ENCODE assay signal across 16 cellular contexts in the genomic region with DNA sequence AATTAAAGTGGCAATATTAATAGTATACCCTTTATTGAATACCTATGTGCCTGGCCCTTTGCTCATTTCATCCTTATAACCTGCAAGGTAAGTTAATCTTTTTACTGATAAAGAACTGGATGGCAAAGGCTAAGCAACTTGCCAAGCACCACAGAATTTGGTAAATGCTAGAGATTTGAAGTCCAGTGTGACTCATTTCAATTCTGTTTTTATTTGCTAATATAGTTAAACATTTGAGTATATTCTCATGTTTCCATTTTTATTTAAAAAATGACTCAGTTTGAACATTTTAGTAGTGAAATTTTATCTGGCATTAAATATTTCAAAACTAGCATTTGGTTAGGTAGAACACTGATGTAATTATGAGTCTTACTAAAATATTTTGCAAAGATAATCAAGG. TPM values are rescaled to one million over a fixed set of nuclear protein-coding genes. Genes with fewer than 3 reads are reported as not detected.
DNase-seq lines count a peak whose midpoint lies in the region; ATAC-seq, FAIRE-seq and TF ChIP-seq lines count a peak whose summit lies in the region.
"Had no signal": no experiment of that assay in that cellular context is flagged by ENCODE, and none has a peak within 500 bp of the region (broad histone marks: within the 10 kb centered on the region; RNA-seq: fewer than 3 reads in every experiment).

No MANE protein-coding gene starts in this region.

- H3K4me2 ChIP-seq in GM23248 (ENCODE audit: unreplicated experiment) (no peak overlapping the region), mesendoderm (ENCODE audit: low read length) (no peak overlapping the region)
- H3K4me2 ChIP-seq: BLaER1 had no signal

- H2BK5ac ChIP-seq in mesendoderm (ENCODE audit: low read length): no peak overlapping the region

- ATAC-seq in psoas muscle (no peak), GM19467 (IDR thresholded peaks at IDR 0.05; ENCODE audit: unreplicated experiment) (no peak)

- H3K4me3 ChIP-seq in ACC112 (ENCODE audit: low read depth, low read length) (no peak overlapping the region), GM23248 (no peak overlapping the region), adipocyte (ENCODE audit: low read length) (no peak overlapping the region), psoas muscle (no peak overlapping the region), mesendoderm (ENCODE audit: low read length) (no peak overlapping the region)
- H3K4me3 ChIP-seq: BLaER1 had no signal

- H3K27ac ChIP-seq in ACC112 (ENCODE audit: low read depth, low read length) (peak overlapping the region; percentile 54), GM23248 (no peak overlapping the region), psoas muscle (peak overlapping the region; percentile 5), mesendoderm (ENCODE audit: low read depth, low read length) (no peak overlapping the region)
- H3K27ac ChIP-seq: BLaER1 had no signal

- no peak overlapping the region for H3K56ac ChIP-seq in mesendoderm (ENCODE audit: low read length)

- H4K20me1 ChIP-seq in GM23248 (ENCODE audit: insufficient read depth): no peaks in the 10 kb centered on the region

- H3K9ac ChIP-seq in GM23248 (no peak overlapping the region), adipocyte (ENCODE audit: low read length) (no peak overlapping the region), mesendoderm (ENCODE audit: low read length) (no peak overlapping the region)
- H3K9ac ChIP-seq: BLaER1 had no signal

- peaks cover 22% of the 10 kb centered on the region for H3F3A ChIP-seq in GM23248 (ENCODE audit: insufficient read depth)

- H2BK120ac ChIP-seq in mesendoderm (ENCODE audit: low read depth, low read length): no peak overlapping the region

- H3K9me3 ChIP-seq in GM23248 (ENCODE audit: low read depth) (no peaks in the 10 kb centered on the region), adipocyte (ENCODE audit: control insufficient read depth, low read length) (no peaks in the 10 kb centered on the region), psoas muscle (no peaks in the 10 kb centered on the region)
- H3K9me3 ChIP-seq: BLaER1, Caco-2 had no signal

- H2BK15ac ChIP-seq in mesendoderm (replicated peaks; ENCODE audit: low read depth): no peak overlapping the region

- H2AFZ ChIP-seq in ACC112 (ENCODE audit: low read length, unreplicated experiment) (no peak overlapping the region), GM23248 (no peak overlapping the region)

- FAIRE-seq in GM19239 (lab: Jason Lieb, UNC): no peak

- no peak overlapping the region for H2AK5ac ChIP-seq in mesendoderm (ENCODE audit: low read length)

- H3K27me3 ChIP-seq in ACC112 (ENCODE audit: insufficient read depth, low read length): no peaks in the 10 kb centered on the region
- H3K27me3 ChIP-seq in GM23248 (replicated peaks; ENCODE audit: insufficient read depth): no peaks in the 10 kb centered on the region
- H3K27me3 ChIP-seq in adipocyte (replicated peaks; ENCODE audit: control insufficient read depth, insufficient read depth, low read length): no peaks in the 10 kb centered on the region
- no peaks in the 10 kb centered on the region for H3K27me3 ChIP-seq in psoas muscle (ENCODE audit: insufficient read depth in 3 of 3, low read length in 2 of 3)
- H3K27me3 ChIP-seq in mesendoderm (ENCODE audit: insufficient read depth, low read length, poor library complexity): no peaks in the 10 kb centered on the region
- H3K27me3 ChIP-seq: BLaER1 had no signal

- no peak overlapping the region for H4K8ac ChIP-seq in mesendoderm (ENCODE audit: low read depth, low read length)

- DNase-seq in GM23248 (peak; percentile 23), adipocyte (ENCODE audit: low read depth) (peak; percentile 40), psoas muscle (no peak), GM19240 (ENCODE audit: insufficient read length, low spot score) (no peak), GM19239 (ENCODE audit: insufficient read length, low spot score) (no peak), mesendoderm (no peak)
- DNase-seq: AML-193; Caco-2; CD8-positive, alpha-beta memory T cell; DMS53; GDM1; H7; KBM-7 had no signal

- H3K79me2 ChIP-seq in ACC112 (ENCODE audit: control insufficient read depth, insufficient read depth, low read length, unreplicated experiment) (peaks cover 43% of the 10 kb centered on the region), GM23248 (ENCODE audit: insufficient read depth) (peaks cover 95% of the 10 kb centered on the region), mesendoderm (ENCODE audit: control insufficient read depth, insufficient read depth, low read length) (peaks cover 11% of the 10 kb centered on the region)

- peaks cover 10% of the 10 kb centered on the region; the same call in 1 of the 2 replicates for H3K36me3 ChIP-seq in ACC112 (ENCODE audit: insufficient read depth, low read length)
- H3K36me3 ChIP-seq in GM23248 (ENCODE audit: low read depth): peaks cover 26% of the 10 kb centered on the region
- peaks cover 11% of the 10 kb centered on the region for H3K36me3 ChIP-seq in adipocyte (ENCODE audit: control insufficient read depth, insufficient read depth, low read length, severe bottlenecking)
- peaks cover 0 to 30% of the 10 kb centered on the region in 2 donors for H3K36me3 ChIP-seq in psoas muscle (ENCODE audit: insufficient read depth in 1 of 2, low read depth in 1 of 2)
- no peaks in the 10 kb centered on the region for H3K36me3 ChIP-seq in mesendoderm (ENCODE audit: control insufficient read depth, insufficient read depth, low read length)

- no peak overlapping the region for H3K4ac ChIP-seq in mesendoderm (ENCODE audit: low read depth, low read length)

- H3K4me1 ChIP-seq in ACC112 (ENCODE audit: control insufficient read depth, insufficient read depth, low read length, unreplicated experiment): peaks cover 42% of the 10 kb centered on the region
- peaks cover 32% of the 10 kb centered on the region for H3K4me1 ChIP-seq in GM23248 (ENCODE audit: insufficient read depth)
- peaks cover 24% of the 10 kb centered on the region for H3K4me1 ChIP-seq in adipocyte (ENCODE audit: control insufficient read depth, insufficient read depth, low read length)
- H3K4me1 ChIP-seq in psoas muscle: peaks cover 29% of the 10 kb centered on the region
- H3K4me1 ChIP-seq in mesendoderm (ENCODE audit: control insufficient read depth, low read depth, low read length): no peaks in the 10 kb centered on the region
- H3K4me1 ChIP-seq: Caco-2 had no signal

- peaks cover 2% of the 10 kb centered on the region for H3K79me1 ChIP-seq in mesendoderm (ENCODE audit: low read length)

- H3K9me2 ChIP-seq in GM23248 (ENCODE audit: insufficient read depth): no peaks in the 10 kb centered on the region

- H3K18ac ChIP-seq in mesendoderm (ENCODE audit: low read length): no peak overlapping the region

- intact Hi-C loops in psoas muscle (cut with DNase I): loop anchor here in 1 of 2 donors (5.0 kb wide), 1 partner anchor 82 kb away; no protein-coding TSS in a partner anchor

- TF ChIP-seq CTCF in psoas muscle (IDR thresholded peaks at IDR 0.05): no peak

- in situ Hi-C loops in GM23248 (cut with MboI): loop anchor here (10.0 kb wide), 1 partner anchor 545 kb away; no protein-coding TSS in a partner anchor

- H3K23ac ChIP-seq in mesendoderm (ENCODE audit: low read length): no peak overlapping the region

- H4K5ac ChIP-seq in mesendoderm (ENCODE audit: low read length): no peak overlapping the region

RNA-seq across cellular contexts. Expression of gene PFN2, which starts 11.3 kb away (rescaled TPM):
- total RNA-seq in GM23248 (2014; rRNA removed; shearing (Covaris generic)): 174 and 224 TPM in 2 replicates
- polyA plus RNA-seq in GM23248 (2016; fragmentation: Nextera tagmentation; extraction: Ambion mirVana): 246 and 253 TPM in 2 replicates
- total RNA-seq in psoas muscle: 100 to 1,000 TPM; 234 to 363 (median 325) TPM
- 100 to 1,000 TPM; 167 to 346 (median 237) TPM for polyA plus RNA-seq in psoas muscle
- 129 TPM for polyA plus RNA-seq in mesendoderm (2013, experiment 1 of 2)
- 138 TPM for polyA plus RNA-seq in mesendoderm (2013, experiment 2 of 2)

Comparison
In these comparisons a context has a peak if more than half of its experiments do, and no peak if none do; other contexts are left out.
1. H3K27ac ChIP-seq: peak in ACC112 (single experiment) and psoas muscle (single experiment); none in GM23248 (single experiment) and mesendoderm (single experiment).
2. DNase-seq: peak in GM23248 (single experiment) and adipocyte (single experiment); none in psoas muscle (0 of 2), GM19240 (single experiment), GM19239 (single experiment) and mesendoderm (single experiment).